In the genomic region with DNA sequence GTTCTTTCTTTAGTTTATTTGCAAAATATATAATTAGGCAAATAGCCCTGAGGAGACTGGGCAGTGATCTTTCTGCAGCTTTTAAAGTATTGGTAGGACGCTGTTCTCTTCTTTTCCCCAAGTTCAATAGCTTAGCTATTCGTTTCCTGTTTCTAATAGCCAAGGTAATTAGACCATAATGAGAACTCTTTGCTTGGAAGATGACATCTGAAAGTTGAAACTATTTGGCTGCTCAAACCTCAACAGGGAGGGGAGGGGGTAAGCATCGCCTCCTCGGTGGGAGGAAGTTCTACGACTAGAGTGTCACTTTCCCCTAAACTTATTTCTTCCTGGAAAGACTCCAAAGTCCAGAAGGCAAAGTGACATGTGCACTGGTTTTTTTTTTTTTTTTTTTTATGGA, we compare ENCODE assay signal across 18 cellular contexts. TPM values are rescaled to one million over a fixed set of nuclear protein-coding genes. Genes with fewer than 3 reads are reported as not detected.
DNase-seq lines count a peak whose midpoint lies in the region; ATAC-seq, FAIRE-seq and TF ChIP-seq lines count a peak whose summit lies in the region.
"Had no signal": no experiment of that assay in that cellular context is flagged by ENCODE, and none has a peak within 500 bp of the region (broad histone marks: within the 10 kb centered on the region; RNA-seq: fewer than 3 reads in every experiment).

No MANE protein-coding gene starts in this region.

- in situ Hi-C loops in GM12878 (cut with MboI), result no loop called here

- no TSS peak for BruUV-seq in A673 (replicated peaks; lab: Mats Ljungman, UMichigan)
- no TSS peak for BruUV-seq in GM12878 (replicated peaks; lab: Mats Ljungman, UMichigan)

- H3K36me3 ChIP-seq in A673 (ENCODE audit: insufficient read depth, low read length, poor library complexity, severe bottlenecking) (no peaks in the 10 kb centered on the region), GM12878 (ENCODE audit: control insufficient read depth in 2 of 2, insufficient read depth in 2 of 2, low read length in 1 of 2) (no peaks in the 10 kb centered on the region)
- H3K36me3 ChIP-seq: HAP-1 had no signal

- no peak overlapping the region for H2AFZ ChIP-seq in GM12878 (ENCODE audit: control insufficient read depth, low read depth, low read length)

- SMC1A ChIA-PET in GM12878 (lab: Charles Lee; ENCODE audit: uncharacterized antibody, unreplicated experiment), result no interaction called here

- RAD21 ChIA-PET in GM12878 (lab: Charles Lee; ENCODE audit: unreplicated experiment), result no interaction called here

- H4K20me1 ChIP-seq in GM12878 (ENCODE audit: control insufficient read depth, insufficient read depth), result no peaks in the 10 kb centered on the region

- TF ChIP-seq EP300 in GM12878 (IDR thresholded peaks at IDR 0.05; ENCODE audit: borderline replicate concordance in 1 of 2, control insufficient read depth in 1 of 2, low read depth in 2 of 2, low read length in 2 of 2), result no peak

- POLR2A ChIA-PET in A673 (lab: Charles Lee; ENCODE audit: low non-redundant PET) (no interaction called here), GM12878 (lab: Charles Lee) (no interaction called here)

- TF ChIP-seq CTCF in A673 (conservative IDR thresholded peaks at IDR 0.05; ENCODE audit: low read depth, low read length) (no peak), GM12878 (IDR thresholded peaks at IDR 0.05 in 2 of 3, conservative IDR thresholded peaks at IDR 0.05 in 1 of 3; ENCODE audit: control insufficient read depth in 2 of 3, extremely low read depth in 1 of 3, insufficient read depth in 1 of 3, low read depth in 3 of 3, low read length in 3 of 3) (no peak)

- H3K27ac ChIP-seq in A673 (ENCODE audit: low read depth, low read length, poor library complexity, severe bottlenecking), result no peak overlapping the region
- H3K27ac ChIP-seq in GM12878 (ENCODE audit: control insufficient read depth, insufficient read depth), result no peak overlapping the region
- H3K27ac ChIP-seq: C4-2B, HL-60 had no signal

- no peak for FAIRE-seq in GM12878 (lab: Jason Lieb, UNC)
- FAIRE-seq: GM12891, H1 had no signal

- ATAC-seq in GM12878 (peak; percentile 68), left lobe of liver (no peak), left cardiac atrium (no peak), GM21576 (IDR thresholded peaks at IDR 0.05; ENCODE audit: unreplicated experiment) (no peak), GM19328 (IDR thresholded peaks at IDR 0.05; ENCODE audit: unreplicated experiment) (no peak), HG02852 (IDR thresholded peaks at IDR 0.05; ENCODE audit: unreplicated experiment) (no peak)

- H3K9me3 ChIP-seq in A673 (ENCODE audit: low read depth, low read length, poor library complexity, severe bottlenecking), result no peaks in the 10 kb centered on the region
- H3K9me3 ChIP-seq in GM12878 (replicated peaks; ENCODE audit: control insufficient read depth, insufficient read depth, low read length), result no peaks in the 10 kb centered on the region; the same call in 2 of the 3 replicates
- H3K9me3 ChIP-seq: HAP-1 had no signal

- peaks cover 41% of the 10 kb centered on the region for H3K4me1 ChIP-seq in A673 (ENCODE audit: insufficient read depth, low read length, poor library complexity, severe bottlenecking)
- H3K4me1 ChIP-seq in GM12878 (ENCODE audit: control insufficient read depth, insufficient read depth, low read length), result no peaks in the 10 kb centered on the region
- H3K4me1 ChIP-seq: HAP-1 had no signal

- TF ChIP-seq RAD21 in GM12878 (IDR thresholded peaks at IDR 0.05; ENCODE audit: insufficient read depth, low read depth, low read length), result no peak

- CTCF ChIA-PET in A673 (lab: Charles Lee) (no interaction called here), GM12878 (lab: Yijun Ruan, JAX) (interaction anchor here (0.8 kb wide), 1 partner anchor 19 kb away, joined by 3 read pairs; no protein-coding TSS in a partner anchor)

- peak; percentile 67 for DNase-seq in A673 (ENCODE audit: low spot score)
- DNase-seq in NOMO-1 treated with DMSO at 0.1 percent for 48 hours (lab: John Stamatoyannopoulos, UW; ENCODE audit: unreplicated experiment), result peak; percentile 34
- DNase-seq in GM12878 (ENCODE audit: low read depth, low spot score), result no peak
- peak; percentile 7 for DNase-seq in left lobe of liver (ENCODE audit: low spot score)
- DNase-seq in left cardiac atrium, result no peak
- DNase-seq: 8988T; ACHN; CD4-positive, alpha-beta memory T cell; DMS79 had no signal

- H3K79me2 ChIP-seq in GM12878 (ENCODE audit: control insufficient read depth, insufficient read depth, low read length), result no peaks in the 10 kb centered on the region

- no peak overlapping the region for H3K4me3 ChIP-seq in A673 (ENCODE audit: low read depth, low read length, poor library complexity, severe bottlenecking)
- no peak overlapping the region for H3K4me3 ChIP-seq in GM12878
- H3K4me3 ChIP-seq: HAP-1 had no signal

- H3K9ac ChIP-seq in GM12878 (ENCODE audit: control insufficient read depth, insufficient read depth, low read length), result no peak overlapping the region

- intact Hi-C loops in A673 (cut with micrococcal nuclease; ENCODE audit: unreplicated experiment) (no loop called here), GM12878 (cut with micrococcal nuclease; ENCODE audit: unreplicated experiment) (no loop called here), left cardiac atrium (cut with DNase I) (no loop called here)

- no peaks in the 10 kb centered on the region for H3K27me3 ChIP-seq in A673 (replicated peaks; ENCODE audit: insufficient read depth, low read depth, low read length, poor library complexity)
- peaks cover 0 to 1% of the 10 kb centered on the region in 2 experiments; a peak in 1 of 4 replicates for H3K27me3 ChIP-seq in GM12878 (replicated peaks in 1 of 2; ENCODE audit: control insufficient read depth in 2 of 2, insufficient read depth in 2 of 2, low read length in 1 of 2)

- no peak for TF ChIP-seq POLR2A in GM12878 (IDR thresholded peaks at IDR 0.05; ENCODE audit: low read depth, low read length)

- no peak overlapping the region for H3K4me2 ChIP-seq in GM12878 (ENCODE audit: control insufficient read depth, insufficient read depth)

- WGBS in GM12878 (ENCODE audit: insufficient coverage, insufficient replicate concordance, low lambda C conversion rate, missing lambda C conversion rate), result 0% methylated on average over 5 of the region's 5 CpGs

TF ChIP-seq in GM12878, 131 proteins besides CTCF, POLR2A, EP300 and RAD21:
- TF ChIP-seq PML (IDR thresholded peaks at IDR 0.05; ENCODE audit: low read length), result no peak
- TF ChIP-seq, protein P1, sequence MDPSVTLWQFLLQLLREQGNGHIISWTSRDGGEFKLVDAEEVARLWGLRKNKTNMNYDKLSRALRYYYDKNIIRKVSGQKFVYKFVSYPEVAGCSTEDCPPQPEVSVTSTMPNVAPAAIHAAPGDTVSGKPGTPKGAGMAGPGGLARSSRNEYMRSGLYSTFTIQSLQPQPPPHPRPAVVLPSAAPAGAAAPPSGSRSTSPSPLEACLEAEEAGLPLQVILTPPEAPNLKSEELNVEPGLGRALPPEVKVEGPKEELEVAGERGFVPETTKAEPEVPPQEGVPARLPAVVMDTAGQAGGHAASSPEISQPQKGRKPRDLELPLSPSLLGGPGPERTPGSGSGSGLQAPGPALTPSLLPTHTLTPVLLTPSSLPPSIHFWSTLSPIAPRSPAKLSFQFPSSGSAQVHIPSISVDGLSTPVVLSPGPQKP (IDR thresholded peaks at IDR 0.05; ENCODE audit: low read depth, low read length), result no peak
- peak; percentile 65 for TF ChIP-seq MTA2 (IDR thresholded peaks at IDR 0.05; ENCODE audit: low read depth)
- TF ChIP-seq TAF1 (IDR thresholded peaks at IDR 0.05; ENCODE audit: borderline replicate concordance, low read depth, low read length), result no peak
- no peak for TF ChIP-seq NFYA (IDR thresholded peaks at IDR 0.05; ENCODE audit: borderline replicate concordance, low read depth, low read length)
TF ChIP-seq in GM12878: peak in this region for 1.

RNA-seq across cellular contexts. Expression of gene ALDH1A3, which starts 22.8 kb away (rescaled TPM):
- total RNA-seq in A673 (2021) (0.19 and 0.50 TPM in 2 replicates), GM12878 (2014; rRNA removed) (0.05 and 0.06 TPM in 2 replicates), GM12878 (2014; rRNA removed; fragmentation: Illumina TruSeq; extraction: Trizol) (0.14 and 0.22 TPM in 2 replicates), GM12878 (2021) (0.23 and 0.45 TPM in 2 replicates), left lobe of liver (4.0 TPM), left cardiac atrium (10 to 100 TPM in 1 of 2 donors, 1 to 10 TPM in 1; 3.4 to 13.7 TPM)
- total RNA-seq in GM12878 (2013; cell fraction: nucleolus; rRNA removed), result not detected in 2 replicates
- polyA plus RNA-seq in GM12878 (2011; ENCODE audit: low read depth), result not detected
- polyA plus RNA-seq in GM12878 (2011; rRNA removed) (0.69 and 1.0 TPM in 2 replicates), GM12878 (2014; fragmentation: Illumina TruSeq; extraction: Trizol) (0.12 TPM in 1 of 2 replicates, not detected in the other), GM12878 (2014; fragmentation: Nextera tagmentation; extraction: Ambion mirVana) (under 1 TPM; 0.09 to 0.14 TPM), GM12878 (2014; rRNA removed) (0.13 and 0.16 TPM in 2 replicates), GM12878 (2016; fragmentation: Nextera tagmentation; extraction: Ambion mirVana) (under 1 TPM; 0.21 to 0.37 TPM)
- 0.32 and 0.43 TPM in 2 replicates for polyA plus RNA-seq in GM12878 (2011; cell fraction: cytosol; rRNA removed)
- 0.97 and 1.3 TPM in 2 replicates for polyA plus RNA-seq in GM12878 (2011; cell fraction: nucleus; rRNA removed)
- 0.27 and 0.31 TPM in 2 replicates for polyA plus RNA-seq in GM12878 (2012)
- 0.44 and 0.82 TPM in 2 replicates for polyA minus RNA-seq in GM12878 (2011; rRNA and poly(A)+ RNA removed)
- not detected in 2 replicates for polyA minus RNA-seq in GM12878 (2011; cell fraction: cytosol; rRNA and poly(A)+ RNA removed)
- 1.2 and 3.0 TPM in 2 replicates for polyA minus RNA-seq in GM12878 (2011; cell fraction: nucleus; rRNA and poly(A)+ RNA removed)
- total RNA-seq: CD4-positive, alpha-beta memory T cell; G401 had no signal
- polyA plus RNA-seq: CD4-positive, alpha-beta memory T cell had no signal

Comparison
In these comparisons a context has a peak if more than half of its experiments do, and no peak if none do; other contexts are left out.
1. DNase-seq: peak in A673 (single experiment), NOMO-1 treated with DMSO at 0.1 percent for 48 hours (single experiment) and left lobe of liver (single experiment); none in GM12878 (single experiment) and left cardiac atrium (single experiment).